8 cellular contexts compared by ENCODE assay signal in the genomic region with DNA sequence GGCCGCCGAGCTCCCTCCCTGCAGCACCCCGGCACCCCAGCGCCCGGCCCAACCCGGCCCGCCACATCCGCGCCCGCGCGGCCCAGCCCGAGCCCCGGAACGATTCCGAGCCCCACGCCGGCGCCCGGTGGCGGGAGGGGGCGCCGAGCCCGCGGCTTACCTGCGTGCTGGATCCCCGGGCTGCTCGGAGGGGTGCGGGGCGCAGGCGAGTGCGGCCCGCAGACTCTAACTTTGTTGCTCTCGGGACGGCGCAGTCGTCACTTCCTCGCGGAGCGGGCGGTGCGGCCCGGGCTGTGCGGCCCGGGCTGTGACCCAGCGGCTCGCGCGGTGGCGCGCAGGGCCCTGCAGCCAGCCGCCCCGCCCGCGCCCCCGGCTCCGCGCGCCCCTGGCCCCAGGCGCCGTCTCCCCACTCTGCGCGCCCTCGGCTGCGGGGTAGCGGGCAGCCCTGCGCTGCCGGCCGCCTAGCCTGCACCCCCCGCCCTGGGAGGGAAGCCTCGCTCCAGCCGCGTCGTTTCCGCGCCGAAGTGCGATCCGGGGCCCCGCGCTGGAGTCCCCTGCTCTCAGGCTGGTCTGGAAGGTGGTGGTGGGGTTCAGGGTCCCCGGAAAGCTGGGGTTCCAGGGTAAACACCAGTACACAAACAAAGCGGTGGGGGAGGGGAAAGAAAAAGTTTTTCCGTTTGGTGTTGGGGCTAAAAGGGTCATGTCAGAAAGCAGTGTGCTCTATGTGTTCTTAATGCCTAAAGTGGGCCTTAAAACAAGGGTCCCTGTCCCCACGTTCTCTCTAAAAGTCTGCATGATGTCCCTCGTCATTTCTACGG.
DNase-seq lines count a peak whose midpoint lies in the region; ATAC-seq and TF ChIP-seq lines count a peak whose summit lies in the region.

No MANE protein-coding gene starts in this region.

- no peak for TF ChIP-seq CTCF in adrenal gland (IDR thresholded peaks at IDR 0.05)

- DNase-seq in SJCRH30 (peak; percentile 34 to 41), adrenal gland (peak in 6 of 7 donors; percentile 69 to 76 (median 73)), right cardiac atrium (peak; percentile 69 to 90 (median 90)), putamen (ENCODE audit: low spot score) (peak; percentile 76)

- TF ChIP-seq POLR2A in GM10847 (IDR thresholded peaks at IDR 0.05; ENCODE audit: extremely low read depth, insufficient read length) (peak; percentile 10), adrenal gland (IDR thresholded peaks at IDR 0.05) (peak; percentile 65 to 89)

- intact Hi-C loops in adrenal gland (cut with DNase I) (no loop called here), right cardiac atrium (cut with DNase I) (loop anchor here in 2 of 4 donors (5.0 to 10.0 kb wide), 4 partner anchors 35 to 62 kb away; no protein-coding TSS in a partner anchor)

- H3K4me1 ChIP-seq in SJCRH30 = peaks cover 52% of the 10 kb centered on the region
- peaks cover 39 to 73% of the 10 kb centered on the region in 2 donors for H3K4me1 ChIP-seq in adrenal gland (replicated peaks in 1 of 2)
- H3K4me1 ChIP-seq in right cardiac atrium (ENCODE audit: control insufficient read depth, insufficient read depth, low read length) = peaks cover 33% of the 10 kb centered on the region

- ATAC-seq in HG02571 (IDR thresholded peaks at IDR 0.05; ENCODE audit: unreplicated experiment) (peak; percentile 52), right cardiac atrium (peak; percentile 30 to 67), GM18511 (IDR thresholded peaks at IDR 0.05; ENCODE audit: unreplicated experiment) (no peak), HG03457 (IDR thresholded peaks at IDR 0.05; ENCODE audit: unreplicated experiment) (no peak)

- WGBS in adrenal gland, 4 donors = 0 to 2% (median 0%) methylated on average over 5 to 87 of the region's 87 CpGs
- under 1% methylated on average over 87 of the region's 87 CpGs for WGBS in right cardiac atrium

- H3K27me3 ChIP-seq in SJCRH30 = no peaks in the 10 kb centered on the region
- H3K27me3 ChIP-seq in adrenal gland = no peaks in the 10 kb centered on the region
- H3K27me3 ChIP-seq in right cardiac atrium (ENCODE audit: control insufficient read depth, insufficient read depth) = no peaks in the 10 kb centered on the region

- no peaks in the 10 kb centered on the region for H3K9me3 ChIP-seq in SJCRH30 (replicated peaks)
- no peaks in the 10 kb centered on the region for H3K9me3 ChIP-seq in adrenal gland (replicated peaks in 1 of 3)
- H3K9me3 ChIP-seq in right cardiac atrium (ENCODE audit: control insufficient read depth, low read length) = no peaks in the 10 kb centered on the region

- peak overlapping the region; percentile 71 for H3K4me3 ChIP-seq in SJCRH30
- peak overlapping the region in 3 of 4 donors; percentile 68 to 89 (median 71) for H3K4me3 ChIP-seq in adrenal gland
- H3K4me3 ChIP-seq in right cardiac atrium (ENCODE audit: low read length) = peak overlapping the region; percentile 92

- H3K36me3 ChIP-seq in SJCRH30 (peaks cover 4% of the 10 kb centered on the region; the same call in 1 of the 2 replicates), adrenal gland (replicated peaks in 1 of 2) (no peaks in the 10 kb centered on the region)

- H3K27ac ChIP-seq in SJCRH30 (peak overlapping the region; percentile 96), adrenal gland (peak overlapping the region; percentile 92 to 99 (median 97)), right cardiac atrium (ENCODE audit: low read length) (peak overlapping the region; percentile 98)

Comparison
In these comparisons a context has a peak if more than half of its experiments do, and no peak if none do; other contexts are left out.
1. ATAC-seq: peak in HG02571 (single experiment) and right cardiac atrium (2 of 2); none in GM18511 (single experiment) and HG03457 (single experiment).
2. DNase-seq: peak in every context shown above with its lines; median percentile 90 in right cardiac atrium; 76 in putamen; 73 in adrenal gland; 38 in SJCRH30.
3. Peak in every context shown above with its lines, with median percentiles within 50 percentile points of each other: H3K27ac ChIP-seq and H3K4me3 ChIP-seq.